ENCODE assay signal across 1 cellular context in the genomic region with DNA sequence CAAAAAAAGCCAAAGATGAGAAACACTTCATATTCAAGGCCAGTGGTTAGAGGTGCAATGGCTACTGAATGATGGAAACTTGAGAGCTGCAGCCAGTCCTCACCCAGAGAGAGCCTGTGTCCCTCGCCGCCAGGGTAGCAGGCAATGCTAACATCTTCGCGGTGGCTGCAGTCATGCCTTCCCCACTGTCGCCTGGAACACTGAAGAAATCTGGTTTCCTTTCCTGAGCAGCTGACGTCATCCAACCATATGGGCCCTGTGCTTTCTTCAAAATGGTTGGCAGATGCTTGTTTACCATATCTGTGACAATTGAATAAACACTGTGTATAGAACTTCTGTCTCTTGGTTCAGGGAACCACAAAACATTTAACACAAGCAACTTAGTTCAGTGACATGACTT.
A peak's percentile ranks its signal among the peaks of the same experiment; 100 is the strongest.
TF ChIP-seq lines count a peak whose summit lies in the region.

No MANE protein-coding gene starts in this region.

TF ChIP-seq in K562, 482 proteins besides CTCF, POLR2A, EP300 and RAD21:
- TF ChIP-seq, protein P1, sequence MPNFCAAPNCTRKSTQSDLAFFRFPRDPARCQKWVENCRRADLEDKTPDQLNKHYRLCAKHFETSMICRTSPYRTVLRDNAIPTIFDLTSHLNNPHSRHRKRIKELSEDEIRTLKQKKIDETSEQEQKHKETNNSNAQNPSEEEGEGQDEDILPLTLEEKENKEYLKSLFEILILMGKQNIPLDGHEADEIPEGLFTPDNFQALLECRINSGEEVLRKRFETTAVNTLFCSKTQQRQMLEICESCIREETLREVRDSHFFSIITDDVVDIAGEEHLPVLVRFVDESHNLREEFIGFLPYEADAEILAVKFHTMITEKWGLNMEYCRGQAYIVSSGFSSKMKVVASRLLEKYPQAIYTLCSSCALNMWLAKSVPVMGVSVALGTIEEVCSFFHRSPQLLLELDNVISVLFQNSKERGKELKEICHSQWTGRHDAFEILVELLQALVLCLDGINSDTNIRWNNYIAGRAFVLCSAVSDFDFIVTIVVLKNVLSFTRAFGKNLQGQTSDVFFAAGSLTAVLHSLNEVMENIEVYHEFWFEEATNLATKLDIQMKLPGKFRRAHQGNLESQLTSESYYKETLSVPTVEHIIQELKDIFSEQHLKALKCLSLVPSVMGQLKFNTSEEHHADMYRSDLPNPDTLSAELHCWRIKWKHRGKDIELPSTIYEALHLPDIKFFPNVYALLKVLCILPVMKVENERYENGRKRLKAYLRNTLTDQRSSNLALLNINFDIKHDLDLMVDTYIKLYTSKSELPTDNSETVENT (CRISPR knock-in tag; IDR thresholded peaks at IDR 0.05), result no peak
- TF ChIP-seq, protein P2, sequence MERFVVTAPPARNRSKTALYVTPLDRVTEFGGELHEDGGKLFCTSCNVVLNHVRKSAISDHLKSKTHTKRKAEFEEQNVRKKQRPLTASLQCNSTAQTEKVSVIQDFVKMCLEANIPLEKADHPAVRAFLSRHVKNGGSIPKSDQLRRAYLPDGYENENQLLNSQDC (CRISPR knock-in tag; IDR thresholded peaks at IDR 0.05), result no peak
- TF ChIP-seq, protein P3, sequence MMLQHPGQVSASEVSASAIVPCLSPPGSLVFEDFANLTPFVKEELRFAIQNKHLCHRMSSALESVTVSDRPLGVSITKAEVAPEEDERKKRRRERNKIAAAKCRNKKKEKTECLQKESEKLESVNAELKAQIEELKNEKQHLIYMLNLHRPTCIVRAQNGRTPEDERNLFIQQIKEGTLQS (IDR thresholded peaks at IDR 0.05), result peak; percentile 69
- TF ChIP-seq, protein P3 (CRISPR knock-in tag; conservative IDR thresholded peaks at IDR 0.05), result no peak
- no peak for TF ChIP-seq FOXJ3 (CRISPR knock-in tag; IDR thresholded peaks at IDR 0.05)
- no peak for TF ChIP-seq CBX2 (IDR thresholded peaks at IDR 0.05; ENCODE audit: insufficient read depth, low read length, poor library complexity, severe bottlenecking)
- TF ChIP-seq RBM39 (optimal IDR thresholded peaks at IDR 0.05; ENCODE audit: low read depth, low read length), result no peak
- TF ChIP-seq, protein P4, sequence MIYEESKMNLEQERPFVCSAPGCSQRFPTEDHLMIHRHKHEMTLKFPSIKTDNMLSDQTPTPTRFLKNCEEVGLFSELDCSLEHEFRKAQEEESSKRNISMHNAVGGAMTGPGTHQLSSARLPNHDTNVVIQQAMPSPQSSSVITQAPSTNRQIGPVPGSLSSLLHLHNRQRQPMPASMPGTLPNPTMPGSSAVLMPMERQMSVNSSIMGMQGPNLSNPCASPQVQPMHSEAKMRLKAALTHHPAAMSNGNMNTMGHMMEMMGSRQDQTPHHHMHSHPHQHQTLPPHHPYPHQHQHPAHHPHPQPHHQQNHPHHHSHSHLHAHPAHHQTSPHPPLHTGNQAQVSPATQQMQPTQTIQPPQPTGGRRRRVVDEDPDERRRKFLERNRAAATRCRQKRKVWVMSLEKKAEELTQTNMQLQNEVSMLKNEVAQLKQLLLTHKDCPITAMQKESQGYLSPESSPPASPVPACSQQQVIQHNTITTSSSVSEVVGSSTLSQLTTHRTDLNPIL (CRISPR knock-in tag; IDR thresholded peaks at IDR 0.05), result no peak
- TF ChIP-seq ARHGAP35 (IDR thresholded peaks at IDR 0.05; ENCODE audit: partially characterized antibody), result no peak
TF ChIP-seq in K562: peak in this region for 1.
